15 cellular contexts compared by ENCODE assay signal in the genomic region with DNA sequence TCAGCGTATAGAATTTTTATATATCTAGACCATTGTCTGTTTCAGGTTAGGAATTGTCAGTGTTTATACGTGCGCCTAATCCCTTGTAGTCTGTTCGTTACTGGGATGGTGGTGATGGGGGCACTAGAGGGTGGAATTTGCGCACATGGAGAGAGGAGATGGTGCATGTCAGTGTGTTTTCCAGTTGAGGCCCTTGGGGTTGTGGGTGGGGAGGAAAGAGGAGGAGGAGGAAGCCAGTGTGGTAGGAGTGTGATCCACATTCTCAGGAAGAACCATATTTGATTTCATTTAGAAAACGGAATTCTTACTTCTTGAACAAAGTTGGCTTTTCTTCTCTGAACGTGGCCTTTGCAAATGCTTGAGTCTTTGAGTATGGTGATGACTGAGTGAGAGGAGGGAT.
"Had no signal": no experiment of that assay in that cellular context is flagged by ENCODE, and none has a peak within 500 bp of the region (broad histone marks: within the 10 kb centered on the region; RNA-seq: fewer than 3 reads in every experiment).

No MANE protein-coding gene starts in this region.

- H3K9me3 ChIP-seq: heart left ventricle, mucosa of descending colon, tibial artery had no signal

- H3K27ac ChIP-seq: heart left ventricle, tibial artery had no signal

- ATAC-seq: activated CD8-positive, alpha-beta memory T cell treated with anti-CD3 and anti-CD28 coated beads, Interleukin-2, amount 10 ng/mL, durations not matched to agents 7 days and 5 days; heart left ventricle; left colon; mucosa of descending colon; stimulated activated naive CD8-positive, alpha-beta T cell treated with anti-CD3 and anti-CD28 coated beads, Interleukin-15, amount 100 ng/mL, for 72 hours had no signal

- H3K4me1 ChIP-seq: tibial artery had no signal

- H3K36me3 ChIP-seq: heart left ventricle, tibial artery had no signal

- DNase-seq: activated CD4-positive, alpha-beta memory T cell treated with anti-CD3 and anti-CD28 coated beads for 36 hours; activated CD4-positive, alpha-beta T cell treated with anti-CD3 and anti-CD28 coated beads for 4 hours; activated CD4-positive, CD25-positive, alpha-beta regulatory T cell; activated CD8-positive, alpha-beta memory T cell treated with anti-CD3 and anti-CD28 coated beads, Interleukin-2, amount 10 ng/mL, durations not matched to agents 7 days and 5 days; activated gamma-delta T cell treated with Interleukin-2 at 50 U/mL for 16 hours; activated T-cell treated with anti-CD3 and anti-CD28 coated beads for 4 hours; heart left ventricle; left colon; mesendoderm; mucosa of descending colon; stimulated activated CD4-positive, alpha-beta T cell treated with anti-CD3 and anti-CD28 coated beads, Interleukin-2, amount 100 ng/mL, for 48 hours; stimulated activated naive CD8-positive, alpha-beta T cell treated with anti-CD3 and anti-CD28 coated beads, Interleukin-15, amount 100 ng/mL, for 72 hours; tibial artery had no signal

- H3K27me3 Mint-ChIP-seq: activated CD4-positive, alpha-beta memory T cell treated with anti-CD3 and anti-CD28 coated beads for 36 hours; activated CD8-positive, alpha-beta memory T cell treated with anti-CD3 and anti-CD28 coated beads, Interleukin-2, amount 10 ng/mL, durations not matched to agents 7 days and 5 days; stimulated activated naive CD8-positive, alpha-beta T cell treated with anti-CD3 and anti-CD28 coated beads, Interleukin-15, amount 100 ng/mL, for 72 hours had no signal

- H3K4me3 ChIP-seq: heart left ventricle, mucosa of descending colon, tibial artery had no signal

- H3K4me3 Mint-ChIP-seq: activated CD4-positive, alpha-beta memory T cell treated with anti-CD3 and anti-CD28 coated beads for 36 hours; activated CD8-positive, alpha-beta memory T cell treated with anti-CD3 and anti-CD28 coated beads, Interleukin-2, amount 10 ng/mL, durations not matched to agents 7 days and 5 days; T-helper 1 cell treated with Interleukin-12 subunit alpha and Interleukin-12 subunit beta and Interleukin-4 antibody, amounts not matched to agents 30 μg/mL and 1 μg/mL, for 36 hours had no signal

- H3K27ac Mint-ChIP-seq: activated CD4-positive, alpha-beta memory T cell treated with anti-CD3 and anti-CD28 coated beads for 36 hours; activated CD8-positive, alpha-beta memory T cell treated with anti-CD3 and anti-CD28 coated beads, Interleukin-2, amount 10 ng/mL, durations not matched to agents 7 days and 5 days; progenitor cell of endocrine pancreas; T-helper 1 cell treated with Interleukin-12 subunit alpha and Interleukin-12 subunit beta and Interleukin-4 antibody, amounts not matched to agents 30 μg/mL and 1 μg/mL, for 36 hours had no signal

- H3K27me3 ChIP-seq: tibial artery had no signal
